Comparison of ENCODE assay signal across 12 cellular contexts in genomic region chr5:157215143-157215825, GRCh38. TPM values are rescaled to one million over a fixed set of nuclear protein-coding genes. Genes with fewer than 3 reads are reported as not detected.
DNase-seq lines count a peak whose midpoint lies in the region; ATAC-seq and TF ChIP-seq lines count a peak whose summit lies in the region.
"Had no signal": no experiment of that assay in that cellular context is flagged by ENCODE, and none has a peak within 500 bp of the region (broad histone marks: within the 10 kb centered on the region; RNA-seq: fewer than 3 reads in every experiment).

No MANE protein-coding gene starts in this region.

- peak overlapping the region; percentile 66 for H3K27ac ChIP-seq in SU-DHL-6 (ENCODE audit: low read depth, low read length)

- peak overlapping the region; percentile 44 for H3K4me2 ChIP-seq in SU-DHL-6 (ENCODE audit: low read depth, low read length, poor library complexity, severe bottlenecking)

- peak overlapping the region; percentile 37 for H3K4me3 Mint-ChIP-seq in activated T-cell treated with anti-CD3 and anti-CD28 coated beads, Interleukin-2, amount 50 U/mL, for 4 hours
- H3K4me3 Mint-ChIP-seq in stimulated activated memory B cell treated with anti-CD40 and anti-IgM and Interleukin-4, amounts not matched to agents 10 μg/mL and 1 μg/mL and 100 μg/mL, for 72 hours, result peak overlapping the region; percentile 38

- H3F3A ChIP-seq in SU-DHL-6 (ENCODE audit: insufficient read depth), result no peaks in the 10 kb centered on the region

- H3K36me3 Mint-ChIP-seq in activated T-cell treated with anti-CD3 and anti-CD28 coated beads, Interleukin-2, amount 50 U/mL, for 4 hours (ENCODE audit: insufficient read depth), result peaks cover 91% of the 10 kb centered on the region
- no peaks in the 10 kb centered on the region for H3K36me3 Mint-ChIP-seq in stimulated activated memory B cell treated with anti-CD40 and anti-IgM and Interleukin-4, amounts not matched to agents 10 μg/mL and 1 μg/mL and 100 μg/mL, for 72 hours

- H3K9me3 Mint-ChIP-seq in activated T-cell treated with anti-CD3 and anti-CD28 coated beads, Interleukin-2, amount 50 U/mL, for 4 hours, result no peaks in the 10 kb centered on the region
- no peaks in the 10 kb centered on the region for H3K9me3 Mint-ChIP-seq in stimulated activated memory B cell treated with anti-CD40 and anti-IgM and Interleukin-4, amounts not matched to agents 10 μg/mL and 1 μg/mL and 100 μg/mL, for 72 hours

- no peaks in the 10 kb centered on the region for H3K9me2 ChIP-seq in SU-DHL-6 (replicated peaks; ENCODE audit: insufficient read depth, low read length)

- H3K4me1 Mint-ChIP-seq in activated T-cell treated with anti-CD3 and anti-CD28 coated beads, Interleukin-2, amount 50 U/mL, for 4 hours (ENCODE audit: low read depth), result peaks cover 97% of the 10 kb centered on the region
- H3K4me1 Mint-ChIP-seq in stimulated activated memory B cell treated with anti-CD40 and anti-IgM and Interleukin-4, amounts not matched to agents 10 μg/mL and 1 μg/mL and 100 μg/mL, for 72 hours, result peaks cover 54% of the 10 kb centered on the region

- DNase-seq in activated T-cell treated with anti-CD3 and anti-CD28 coated beads, Interleukin-2, amount 50 U/mL, for 4 hours, result no peak
- DNase-seq in activated T-cell treated with anti-CD3 and anti-CD28 coated beads, Interleukin-2, amount 50 U/mL, for 48 hours, result no peak
- no peak for DNase-seq in GM10266 (ENCODE audit: extremely low spot score)
- DNase-seq in NCI-H2081 (lab: John Stamatoyannopoulos, UW), result no peak
- no peak for DNase-seq in NCI-H510A treated with DMSO at 0.1 percent for 48 hours (lab: John Stamatoyannopoulos, UW)
- DNase-seq: erythroblast, NCI-H2081 treated with DMSO at 0.1 percent for 48 hours, retina had no signal

- H3K27me3 ChIP-seq in SU-DHL-6 (ENCODE audit: low read length), result no peaks in the 10 kb centered on the region

- H2AFZ ChIP-seq in SU-DHL-6 (ENCODE audit: low read depth, low read length, severe bottlenecking), result peak overlapping the region; percentile 50

- no peaks in the 10 kb centered on the region for H4K20me1 ChIP-seq in SU-DHL-6 (ENCODE audit: low read depth, low read length)

- no peaks in the 10 kb centered on the region for H3K27me3 Mint-ChIP-seq in activated T-cell treated with anti-CD3 and anti-CD28 coated beads, Interleukin-2, amount 50 U/mL, for 4 hours (ENCODE audit: low read depth)
- H3K27me3 Mint-ChIP-seq in stimulated activated memory B cell treated with anti-CD40 and anti-IgM and Interleukin-4, amounts not matched to agents 10 μg/mL and 1 μg/mL and 100 μg/mL, for 72 hours, result no peaks in the 10 kb centered on the region

- no peaks in the 10 kb centered on the region for H3K36me3 ChIP-seq in SU-DHL-6 (ENCODE audit: low read length)

- TF ChIP-seq CTCF in SU-DHL-6 (IDR thresholded peaks at IDR 0.05; ENCODE audit: insufficient read depth, low read length, poor library complexity, severe bottlenecking) (no peak), GM10266 (IDR thresholded peaks at IDR 0.05; ENCODE audit: control insufficient read depth, insufficient read depth, low read depth, missing control alignments) (no peak)

- peak; percentile 8 to 23 for ATAC-seq in activated T-cell treated with anti-CD3 and anti-CD28 coated beads, Interleukin-2, amount 50 U/mL, for 4 hours
- ATAC-seq in HG02588 (IDR thresholded peaks at IDR 0.05; ENCODE audit: unreplicated experiment), result peak; percentile 44
- peak; percentile 82 for ATAC-seq in stimulated activated memory B cell treated with anti-CD40 and anti-IgM and Interleukin-4, amounts not matched to agents 10 μg/mL and 1 μg/mL and 100 μg/mL, for 72 hours

- no peak overlapping the region for H3K4me3 ChIP-seq in SU-DHL-6 (ENCODE audit: insufficient read depth, low read length, poor library complexity, severe bottlenecking)

- H3K79me2 ChIP-seq in SU-DHL-6 (ENCODE audit: insufficient read depth, low read length), result no peaks in the 10 kb centered on the region

- peak overlapping the region; percentile 20; the same call in 1 of the 2 replicates for H3K9ac ChIP-seq in SU-DHL-6 (ENCODE audit: low read length)

- H3K27ac Mint-ChIP-seq in stimulated activated memory B cell treated with anti-CD40 and anti-IgM and Interleukin-4, amounts not matched to agents 10 μg/mL and 1 μg/mL and 100 μg/mL, for 72 hours, result peak overlapping the region; percentile 25

- no peaks in the 10 kb centered on the region for H3K9me3 ChIP-seq in SU-DHL-6 (ENCODE audit: insufficient read depth, low read length)

RNA-seq across cellular contexts. Expression of gene ITK, which starts 34.6 kb away (rescaled TPM):
- 100 to 1,000 TPM; 227 to 260 (median 249) TPM for total RNA-seq in activated T-cell treated with anti-CD3 and anti-CD28 coated beads, Interleukin-2, amount 50 U/mL, for 4 hours

RNA-seq across cellular contexts. Expression of gene GARIN3, which starts 49.2 kb away (rescaled TPM):
- under 1 TPM; 0.18 to 0.25 (median 0.22) TPM for total RNA-seq in activated T-cell treated with anti-CD3 and anti-CD28 coated beads, Interleukin-2, amount 50 U/mL, for 4 hours
- total RNA-seq: T-helper 1 cell treated with Interleukin-12 subunit alpha and Interleukin-12 subunit beta and Interleukin-4 antibody, amounts not matched to agents 30 ng/mL and 1 ng/mL, for 36 hours had no signal

RNA-seq across cellular contexts. Expression of gene CYFIP2, which starts 50.6 kb away (rescaled TPM):
- 100 to 1,000 TPM; 160 to 191 (median 175) TPM for total RNA-seq in activated T-cell treated with anti-CD3 and anti-CD28 coated beads, Interleukin-2, amount 50 U/mL, for 4 hours

Comparison
In these comparisons a context has a peak if more than half of its experiments do, and no peak if none do; other contexts are left out.
1. ATAC-seq: peak in every context shown above with its lines; median percentile 82 in stimulated activated memory B cell treated with anti-CD40 and anti-IgM and Interleukin-4, amounts not matched to agents 10 μg/mL and 1 μg/mL and 100 μg/mL, for 72 hours; 44 in HG02588; 16 in activated T-cell treated with anti-CD3 and anti-CD28 coated beads, Interleukin-2, amount 50 U/mL, for 4 hours.